8 cellular contexts compared by ENCODE assay signal in the genomic region with DNA sequence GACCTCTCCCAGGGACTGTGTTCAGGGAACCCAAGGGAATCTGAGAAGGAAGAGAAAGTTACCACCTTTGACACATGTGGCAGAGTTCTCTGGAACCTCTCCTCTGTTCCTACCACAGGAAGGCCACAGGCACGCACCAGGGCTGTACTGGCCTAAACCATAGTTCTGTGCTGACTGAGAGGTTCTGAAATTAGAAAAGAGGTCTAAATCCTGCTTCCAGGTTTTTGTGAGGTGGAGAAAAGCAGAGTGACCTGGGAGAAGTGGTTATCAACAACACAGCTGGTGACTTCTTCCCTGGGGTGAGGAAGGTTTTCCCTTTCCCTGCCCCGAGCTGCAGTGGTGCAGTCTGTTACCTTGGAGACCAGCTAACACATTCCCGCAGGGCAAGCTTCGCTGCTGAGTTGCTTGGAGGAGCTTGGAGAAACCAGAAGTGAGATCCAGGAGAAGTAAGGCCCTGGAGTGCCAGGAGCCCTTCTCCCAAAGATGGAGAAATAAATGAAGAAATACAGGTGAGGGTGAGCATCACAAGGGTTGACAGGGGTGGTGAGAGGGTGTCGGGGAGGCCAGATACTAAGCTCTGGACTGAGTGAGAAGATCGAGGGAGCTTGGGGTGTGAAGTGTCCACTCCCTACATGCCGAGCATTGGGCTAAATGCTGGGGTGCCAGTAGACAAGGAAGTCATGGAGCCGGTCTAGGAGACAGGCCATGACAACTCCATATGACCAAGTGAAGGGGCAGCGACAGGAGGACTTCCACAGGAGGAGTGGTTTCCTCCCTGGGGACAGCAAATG. TPM values are rescaled to one million over a fixed set of nuclear protein-coding genes. Genes with fewer than 3 reads are reported as not detected.
A peak's percentile ranks its signal among the peaks of the same experiment; 100 is the strongest.
DNase-seq lines count a peak whose midpoint lies in the region; ATAC-seq, FAIRE-seq and TF ChIP-seq lines count a peak whose summit lies in the region.

A gene with protein sequence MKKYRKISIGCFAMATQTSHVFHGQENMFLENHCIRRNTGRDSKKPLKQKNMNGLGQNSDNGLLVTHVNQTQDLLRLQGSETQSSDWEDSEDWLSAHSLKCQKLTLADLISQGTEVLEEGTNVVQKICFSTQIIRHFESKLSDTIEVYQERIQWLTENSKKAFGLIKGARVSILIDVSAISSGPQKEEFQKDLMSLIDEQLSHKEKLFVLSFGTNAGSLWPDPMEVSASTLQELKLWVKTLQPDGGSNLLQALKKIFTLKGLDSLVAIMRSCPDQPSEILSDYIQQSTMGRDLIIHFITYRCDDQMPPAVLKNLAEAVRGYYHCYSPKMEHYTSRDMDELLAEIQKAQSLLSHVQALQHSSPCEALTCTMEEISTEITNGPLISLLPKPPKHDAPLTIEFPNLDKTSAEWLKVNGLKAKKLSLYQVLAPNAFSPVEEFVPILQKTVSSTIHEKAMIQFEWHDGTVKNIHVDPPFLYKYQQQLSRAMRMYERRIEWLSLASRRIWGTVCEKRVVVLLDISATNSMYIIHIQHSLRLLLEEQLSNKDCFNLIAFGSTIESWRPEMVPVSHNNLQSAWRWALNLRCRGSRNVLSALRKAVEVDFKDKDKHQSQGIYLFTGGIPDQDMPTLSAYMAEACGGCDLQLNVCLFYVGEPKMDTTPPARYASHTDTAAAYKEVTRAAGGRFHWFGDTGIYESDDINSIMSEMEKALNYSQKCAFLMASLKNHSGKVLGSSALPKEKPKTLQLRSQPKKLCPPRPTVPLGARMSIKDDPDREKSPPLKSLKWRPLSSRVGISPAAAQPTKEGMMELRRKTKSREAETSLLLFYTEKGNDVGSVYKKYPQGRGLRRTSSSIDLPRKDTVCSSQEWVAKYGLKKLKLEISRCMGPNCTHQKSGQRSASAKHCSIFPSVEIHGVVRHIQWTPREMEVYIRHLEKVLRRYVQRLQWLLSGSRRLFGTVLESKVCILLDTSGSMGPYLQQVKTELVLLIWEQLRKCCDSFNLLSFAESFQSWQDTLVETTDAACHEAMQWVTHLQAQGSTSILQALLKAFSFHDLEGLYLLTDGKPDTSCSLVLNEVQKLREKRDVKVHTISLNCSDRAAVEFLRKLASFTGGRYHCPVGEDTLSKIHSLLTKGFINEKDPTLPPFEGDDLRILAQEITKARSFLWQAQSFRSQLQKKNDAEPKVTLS (plus strand): TSS at position 399 of the 791 bp plus-strand sequence. CDS start 97 bp downstream, at position 496.

- no peaks in the 10 kb centered on the region for H3K79me2 ChIP-seq in HepG2 (ENCODE audit: insufficient read depth, low read length)

- H4K20me1 ChIP-seq in HepG2 (ENCODE audit: insufficient read depth, low read length) = no peaks in the 10 kb centered on the region

- H3K4me1 ChIP-seq in HepG2 (ENCODE audit: insufficient read depth, low read length) = peaks cover 10% of the 10 kb centered on the region
- H3K4me1 ChIP-seq in right lobe of liver = no peaks in the 10 kb centered on the region
- H3K4me1 ChIP-seq in upper lobe of right lung = no peaks in the 10 kb centered on the region

- intact Hi-C loops in HepG2 (cut with micrococcal nuclease; ENCODE audit: unreplicated experiment) (no loop called here), right lobe of liver (cut with DNase I) (no loop called here), upper lobe of right lung (cut with DNase I) (no loop called here)

- TF ChIP-seq EP300 in HepG2 (IDR thresholded peaks at IDR 0.05; ENCODE audit: low read depth in 2 of 2, low read length in 2 of 2) (0 out of 4 replicates have a peak, but pooled peaks of 1 of the 2 experiments have one; percentile 2), HepG2 (CRISPR knock-in tag; IDR thresholded peaks at IDR 0.05; ENCODE audit: borderline replicate concordance) (no peak)

- H3K9ac ChIP-seq in HepG2 (ENCODE audit: insufficient read depth, low read depth, low read length) = peak within 1 kb of the TSS; percentile 38; the same call in 1 of the 2 replicates

- H3K36me3 ChIP-seq in HepG2 (replicated peaks in 1 of 2; ENCODE audit: control insufficient read depth in 1 of 2, insufficient read depth in 2 of 2, low read length in 2 of 2) = no peaks in the 10 kb centered on the region
- H3K36me3 ChIP-seq in right lobe of liver = no peaks in the 10 kb centered on the region
- peaks cover 2% of the 10 kb centered on the region for H3K36me3 ChIP-seq in upper lobe of right lung

- TF ChIP-seq CTCF in HepG2 (CRISPR knock-in tag; IDR thresholded peaks at IDR 0.05) (no peak), right lobe of liver (IDR thresholded peaks at IDR 0.05) (no peak), choroid plexus epithelial cell (conservative IDR thresholded peaks at IDR 0.05; ENCODE audit: low read depth, low read length) (no peak), upper lobe of right lung (IDR thresholded peaks at IDR 0.05) (no peak)

- no peak for DNase-seq in HepG2 (ENCODE audit: low spot score)
- DNase-seq in right lobe of liver = no peak
- DNase-seq in choroid plexus epithelial cell (ENCODE audit: low read depth) = peak; percentile 72
- peak; percentile 46 for DNase-seq in iris pigment epithelial cell (ENCODE audit: low read depth)
- no peak for DNase-seq in upper lobe of right lung
- no peak for DNase-seq in T1000 (lab: John Stamatoyannopoulos, UW)
- DNase-seq in SHP77 treated with DMSO at 0.1 percent for 48 hours (lab: John Stamatoyannopoulos, UW) = no peak

- H3K27me3 ChIP-seq in HepG2 (ENCODE audit: control insufficient read depth in 1 of 2, insufficient read depth in 2 of 2, low read length in 2 of 2) (peaks cover 0 to 12% of the 10 kb centered on the region in 2 experiments; a peak in 2 of 5 replicates), right lobe of liver (no peaks in the 10 kb centered on the region), upper lobe of right lung (no peaks in the 10 kb centered on the region)

- FAIRE-seq in HepG2 (lab: Jason Lieb, UNC) = no peak

- peak; percentile 82 for ATAC-seq in HepG2
- ATAC-seq in right lobe of liver = no peak
- ATAC-seq in upper lobe of right lung = peak; percentile 35
- ATAC-seq in GM21515 (IDR thresholded peaks at IDR 0.05; ENCODE audit: unreplicated experiment) = no peak

- in situ Hi-C loops in HepG2 (cut with HindIII; ENCODE audit: extremely low pct_ligation_motif_present, low pct_unique_long_range_greater_than_20kb) = loop anchor here (25.0 kb wide), 1 partner anchor 280 kb away; no protein-coding TSS in a partner anchor

- peak within 1 kb of the TSS; percentile 45 for H2AFZ ChIP-seq in HepG2 (ENCODE audit: low read length)

- no peak for TF ChIP-seq RAD21 in HepG2 (CRISPR knock-in tag; IDR thresholded peaks at IDR 0.05)

- H3K9me3 ChIP-seq in HepG2 (ENCODE audit: low read length) (no peaks in the 10 kb centered on the region), right lobe of liver (no peaks in the 10 kb centered on the region), upper lobe of right lung (no peaks in the 10 kb centered on the region)

- POLR2A ChIA-PET in HepG2 (lab: Yijun Ruan, JAX) = interaction anchor here (0.7 to 1.0 kb wide), 2 partner anchors 84 to 140 kb away, joined by 3 read pairs; a partner anchor contains a TSS

- H3K27ac ChIP-seq in HepG2 (ENCODE audit: extremely low read length, insufficient read depth, low read length) = no peak within 1 kb of the TSS
- no peak within 1 kb of the TSS for H3K27ac ChIP-seq in right lobe of liver
- H3K27ac ChIP-seq in upper lobe of right lung = no peak within 1 kb of the TSS

- CTCF ChIA-PET in HepG2 (lab: Yijun Ruan, JAX; ENCODE audit: low intra/inter-chr PET ratio, low total read pairs) = no interaction called here

- H3K4me2 ChIP-seq in HepG2 (ENCODE audit: low read depth, low read length) = peak within 1 kb of the TSS; percentile 48

- no TSS peak for BruUV-seq in HepG2 (replicated peaks; lab: Mats Ljungman, UMichigan)

- H3K4me3 ChIP-seq in HepG2 (replicated peaks in 1 of 3; ENCODE audit: insufficient read depth in 1 of 3, low read depth in 2 of 3, low read length in 3 of 3) (0 out of 6 replicates have a peak within 1 kb of the TSS, but pooled peaks of 1 of the 3 experiments have one; percentile 19), right lobe of liver (no peak within 1 kb of the TSS), choroid plexus epithelial cell (ENCODE audit: low read depth, low read length) (no peak within 1 kb of the TSS), upper lobe of right lung (no peak within 1 kb of the TSS)

- WGBS in HepG2 (ENCODE audit: low lambda C conversion rate) = 24% methylated on average over 9 of the region's 9 CpGs
- 40% methylated on average over 6 of the region's 9 CpGs for WGBS in right lobe of liver (ENCODE audit: insufficient coverage, low coverage, low lambda C conversion rate, missing lambda C conversion rate)

- no peak for TF ChIP-seq POLR2A in HepG2 (IDR thresholded peaks at IDR 0.05; ENCODE audit: insufficient read depth in 1 of 2, low read depth in 2 of 2, low read length in 2 of 2)
- no peak for TF ChIP-seq POLR2A in right lobe of liver (IDR thresholded peaks at IDR 0.05)

TF ChIP-seq in HepG2, 621 proteins besides CTCF, POLR2A, EP300 and RAD21 (continues in another document):
- TF ChIP-seq KDM2A (CRISPR knock-in tag; IDR thresholded peaks at IDR 0.05; ENCODE audit: borderline replicate concordance, low read depth) = peak; percentile 12; the same call in 1 of the 2 replicates

RNA-seq across cellular contexts. Expression of the gene that starts here (rescaled TPM):
- 0.07 TPM in 1 of 2 replicates, not detected in the other for total RNA-seq in HepG2 (2016; rRNA removed; fragmentation: Illumina TruSeq; extraction: Trizol)
- not detected in 2 replicates for total RNA-seq in HepG2 (2016; cell fraction: cytosol; rRNA removed; fragmentation: Illumina TruSeq; extraction: Trizol; ENCODE audit: low read depth)
- not detected in 2 replicates for total RNA-seq in HepG2 (2016; cell fraction: insoluble cytoplasmic fraction; rRNA removed; fragmentation: Illumina TruSeq; extraction: Trizol)
- total RNA-seq in HepG2 (2016; cell fraction: membrane; rRNA removed; fragmentation: Illumina TruSeq; extraction: Trizol) = 0.21 TPM in 1 of 2 replicates, not detected in the other
- total RNA-seq in HepG2 (2016; cell fraction: nucleus; rRNA removed; fragmentation: Illumina TruSeq; extraction: Trizol) = not detected in 2 replicates
- polyA plus RNA-seq in HepG2 (2011; rRNA removed) = 0.03 and 0.10 TPM in 2 replicates
- polyA plus RNA-seq in HepG2 (2011; cell fraction: cytosol; rRNA removed) = 0.04 TPM in 1 of 2 replicates, not detected in the other
- polyA plus RNA-seq in HepG2 (2011; cell fraction: nucleus; rRNA removed) = 0.40 and 0.56 TPM in 2 replicates
- 0.07 and 0.60 TPM in 2 replicates for polyA plus RNA-seq in HepG2 (2012)
- polyA plus RNA-seq in HepG2 (2016; cell fraction: cytosol; fragmentation: Illumina TruSeq; extraction: Trizol; ENCODE audit: low read depth) = not detected in 2 replicates
- not detected in 2 replicates for polyA plus RNA-seq in HepG2 (2016; cell fraction: insoluble cytoplasmic fraction; fragmentation: Illumina TruSeq; extraction: Trizol; ENCODE audit: low read depth)
- not detected in 2 replicates for polyA plus RNA-seq in HepG2 (2016; cell fraction: membrane; fragmentation: Illumina TruSeq; extraction: Trizol; ENCODE audit: low read depth)
- polyA plus RNA-seq in HepG2 (2016; cell fraction: nucleus; fragmentation: Illumina TruSeq; extraction: Trizol; ENCODE audit: insufficient read depth, low read depth) = not detected in 2 replicates
- polyA minus RNA-seq in HepG2 (2011; rRNA and poly(A)+ RNA removed; ENCODE audit: low replicate concordance) = not detected in 2 replicates
- polyA minus RNA-seq in HepG2 (2011; cell fraction: cytosol; rRNA and poly(A)+ RNA removed) = not detected in 2 replicates
- 0.13 TPM in 1 of 2 replicates, not detected in the other for polyA minus RNA-seq in HepG2 (2011; cell fraction: nucleus; rRNA and poly(A)+ RNA removed)
- under 1 TPM in 1 of 6 experiments, not detected in 5; 0.15 TPM for total RNA-seq in right lobe of liver
- 2.6 TPM for total RNA-seq in upper lobe of right lung

Comparison
In these comparisons a context has a peak if more than half of its experiments do, and no peak if none do; other contexts are left out.
1. Peak in ATAC-seq, H3K9ac ChIP-seq and H3K4me2 ChIP-seq in HepG2; RNA of the gene not detected or under 1 TPM.
2. DNase-seq: peak in choroid plexus epithelial cell (single experiment) and iris pigment epithelial cell (single experiment); none in HepG2 (single experiment), right lobe of liver (0 of 3), upper lobe of right lung (single experiment), T1000 (single experiment) and SHP77 treated with DMSO at 0.1 percent for 48 hours (single experiment).